ENCODE assay signal across 8 cellular contexts in genomic region chr4:112637552-112637866, GRCh38. TPM values are rescaled to one million over a fixed set of nuclear protein-coding genes. Genes with fewer than 3 reads are reported as not detected.
DNase-seq lines count a peak whose midpoint lies in the region; ATAC-seq, FAIRE-seq and TF ChIP-seq lines count a peak whose summit lies in the region.

No MANE protein-coding gene starts in this region.

- peaks cover 12% of the 10 kb centered on the region for H3K4me1 ChIP-seq in adipocyte (ENCODE audit: control insufficient read depth, insufficient read depth, low read length)
- H3K4me1 ChIP-seq in aorta (ENCODE audit: control insufficient read depth in 1 of 2, insufficient read depth in 2 of 2, low read length in 2 of 2), result peaks cover 0 to 2% of the 10 kb centered on the region in 2 donors

- 0 to 1% methylated on average over 8 of the region's 8 CpGs for WGBS in aorta, 2 donors

- H3K4me3 Mint-ChIP-seq in natural killer cell, result no peak overlapping the region
- no peak overlapping the region for H3K4me3 Mint-ChIP-seq in natural killer cell treated with Interleukin-12 subunit alpha and Interleukin-12 subunit beta and Interleukin-15 and Interleukin-18, amount 100 ng/mL, for 72 hours

- FAIRE-seq in GM12891 (lab: Jason Lieb, UNC), result no peak

- no peak for TF ChIP-seq CTCF in natural killer cell (IDR thresholded peaks at IDR 0.05)

- intact Hi-C loops in natural killer cell (cut with micrococcal nuclease) (loop anchor here (1.0 to 2.0 kb wide), 2 partner anchors 406 to 493 kb away; partner anchors contain the start of genes AP1AR and FAM241A), left colon (cut with DNase I, micrococcal nuclease) (no loop called here), aorta (cut with DNase I) (loop anchor here in 1 of 2 donors (5.0 kb wide), 1 partner anchor 300 kb away; no protein-coding TSS in a partner anchor)

- H3K36me3 ChIP-seq in adipocyte (ENCODE audit: control insufficient read depth, insufficient read depth, low read length, severe bottlenecking), result no peaks in the 10 kb centered on the region
- no peaks in the 10 kb centered on the region for H3K36me3 ChIP-seq in aorta (ENCODE audit: control insufficient read depth in 1 of 2, insufficient read depth in 2 of 2, low read length in 1 of 2)

- H3K4me1 Mint-ChIP-seq in natural killer cell, result peaks cover 17 to 18% of the 10 kb centered on the region in 2 donors
- H3K4me1 Mint-ChIP-seq in natural killer cell treated with Interleukin-12 subunit alpha and Interleukin-12 subunit beta and Interleukin-15 and Interleukin-18, amount 100 ng/mL, for 72 hours (ENCODE audit: low read depth in 2 of 2), result peaks cover 15 to 24% of the 10 kb centered on the region in 2 donors

- H3K27me3 ChIP-seq in adipocyte (replicated peaks; ENCODE audit: control insufficient read depth, insufficient read depth, low read length), result no peaks in the 10 kb centered on the region
- no peaks in the 10 kb centered on the region for H3K27me3 ChIP-seq in aorta (ENCODE audit: control insufficient read depth in 1 of 2, insufficient read depth in 2 of 2, low read length in 1 of 2)

- H3K9me3 ChIP-seq in adipocyte (ENCODE audit: control insufficient read depth, low read length) (no peaks in the 10 kb centered on the region), aorta (ENCODE audit: control insufficient read depth, low read length) (no peaks in the 10 kb centered on the region)

- H3K9me3 Mint-ChIP-seq in natural killer cell, result no peaks in the 10 kb centered on the region
- H3K9me3 Mint-ChIP-seq in natural killer cell treated with Interleukin-12 subunit alpha and Interleukin-12 subunit beta and Interleukin-15 and Interleukin-18, amount 100 ng/mL, for 72 hours, result no peaks in the 10 kb centered on the region

- H3K27ac Mint-ChIP-seq in natural killer cell, result no peak overlapping the region
- H3K27ac Mint-ChIP-seq in natural killer cell treated with Interleukin-12 subunit alpha and Interleukin-12 subunit beta and Interleukin-15 and Interleukin-18, amount 100 ng/mL, for 72 hours, result no peak overlapping the region

- H3K4me3 ChIP-seq in adipocyte (ENCODE audit: low read length), result peak overlapping the region; percentile 93
- H3K4me3 ChIP-seq in aorta (ENCODE audit: low read length in 2 of 2), result peak overlapping the region; percentile 92

- no peaks in the 10 kb centered on the region for H3K27me3 Mint-ChIP-seq in natural killer cell (ENCODE audit: low read depth in 2 of 2)
- H3K27me3 Mint-ChIP-seq in natural killer cell treated with Interleukin-12 subunit alpha and Interleukin-12 subunit beta and Interleukin-15 and Interleukin-18, amount 100 ng/mL, for 72 hours, result no peaks in the 10 kb centered on the region

- H3K9ac ChIP-seq in adipocyte (ENCODE audit: low read length), result peak overlapping the region; percentile 98

- ATAC-seq in natural killer cell (peak in 2 of 3 donors; percentile 0 to 3), left colon (peak; percentile 1), aorta (ENCODE audit: low FRiP score) (peak; percentile 1)
- ATAC-seq in natural killer cell treated with Interleukin-12 subunit alpha and Interleukin-12 subunit beta and Interleukin-15 and Interleukin-18, amount 100 ng/mL, for 72 hours, result no peak

- peak overlapping the region; percentile 42 to 85 for H3K27ac ChIP-seq in aorta (ENCODE audit: low read depth in 1 of 2, low read length in 2 of 2)

- TF ChIP-seq POLR2A in GM12891 (IDR thresholded peaks at IDR 0.05; ENCODE audit: low read depth, low read length), result no peak

- no peak for DNase-seq in natural killer cell
- DNase-seq in natural killer cell treated with Interleukin-12 subunit alpha and Interleukin-12 subunit beta and Interleukin-15 and Interleukin-18, amount 100 ng/mL, for 72 hours (ENCODE audit: low spot score), result no peak
- no peak for DNase-seq in adipocyte (ENCODE audit: low read depth)
- DNase-seq in left colon, result no peak
- no peak for DNase-seq in aorta
- no peak for DNase-seq in hepatic stellate cell (ENCODE audit: low spot score)
- no peak for DNase-seq in GM12891 (ENCODE audit: insufficient read length, low spot score)
- no peak for DNase-seq in NCI-H1694 (lab: John Stamatoyannopoulos, UW)

- H3K36me3 Mint-ChIP-seq in natural killer cell, result no peaks in the 10 kb centered on the region
- no peaks in the 10 kb centered on the region for H3K36me3 Mint-ChIP-seq in natural killer cell treated with Interleukin-12 subunit alpha and Interleukin-12 subunit beta and Interleukin-15 and Interleukin-18, amount 100 ng/mL, for 72 hours

TF ChIP-seq in GM12891, 5 proteins besides CTCF, POLR2A, EP300 and RAD21:
- TF ChIP-seq POLR2AphosphoS5 (IDR thresholded peaks at IDR 0.05; ENCODE audit: low read depth, low read length) (no peak), POU2F2 (IDR thresholded peaks at IDR 0.05; ENCODE audit: low read depth, low read length) (no peak)
TF ChIP-seq in GM12891: peak in this region for 0.

RNA-seq across cellular contexts. Expression of gene LARP7, which starts 0.6 kb away (rescaled TPM):
- 10 to 100 TPM; 45.7 to 55.4 (median 48.4) TPM for total RNA-seq in natural killer cell
- total RNA-seq in natural killer cell treated with Interleukin-12 subunit alpha and Interleukin-12 subunit beta and Interleukin-15 and Interleukin-18, amount 100 ng/mL, for 72 hours, result 10 to 100 TPM; 40.5 to 44.7 TPM
- 10 to 100 TPM; 36.8 to 43.4 TPM for total RNA-seq in left colon
- 10 to 100 TPM; 38.6 to 41.3 TPM for total RNA-seq in aorta
- polyA plus RNA-seq in aorta, result 10 to 100 TPM; 48.4 to 73.0 TPM
- 47.4 TPM for polyA plus RNA-seq in GM12891 (2012; ENCODE audit: low read depth, missing spikeins)

RNA-seq across cellular contexts. Expression of gene ZGRF1, which starts 0.8 kb away (rescaled TPM):
- 10 to 100 TPM; 13.0 to 25.9 (median 20.0) TPM for total RNA-seq in natural killer cell
- total RNA-seq in natural killer cell treated with Interleukin-12 subunit alpha and Interleukin-12 subunit beta and Interleukin-15 and Interleukin-18, amount 100 ng/mL, for 72 hours, result 10 to 100 TPM; 22.1 to 57.0 TPM
- 1 to 10 TPM; 2.0 to 4.1 TPM for total RNA-seq in left colon
- 1 to 10 TPM; 5.4 to 6.3 TPM for total RNA-seq in aorta
- 1 to 10 TPM in 1 of 2 donors, not detected in 1; 2.9 TPM for polyA plus RNA-seq in aorta
- 6.9 TPM for polyA plus RNA-seq in GM12891 (2012; ENCODE audit: low read depth, missing spikeins)

Comparison
In these comparisons a context has a peak if more than half of its experiments do, and no peak if none do; other contexts are left out.
1. ATAC-seq: peak in natural killer cell (2 of 3), left colon (single experiment) and aorta (single experiment); none in natural killer cell treated with Interleukin-12 subunit alpha and Interleukin-12 subunit beta and Interleukin-15 and Interleukin-18, amount 100 ng/mL, for 72 hours (0 of 2).